8 cellular contexts compared by ENCODE assay signal in genomic region chr3:53846134-53846850, GRCh38. TPM values are rescaled to one million over a fixed set of nuclear protein-coding genes. Genes with fewer than 3 reads are reported as not detected.
DNase-seq lines count a peak whose midpoint lies in the region; ATAC-seq and TF ChIP-seq lines count a peak whose summit lies in the region.

TSS of gene CHDH (minus strand) at chr3:53846419. CDS start at chr3:53824008, 22,411 bp downstream.
TSS of gene IL17RB (plus strand) at chr3:53846568. CDS start at chr3:53846589, 21 bp downstream.

- no peaks in the 10 kb centered on the region for H3K36me3 Mint-ChIP-seq in CD8-positive, alpha-beta T cell

- intact Hi-C loops in CD8-positive, alpha-beta T cell (cut with DNase I, micrococcal nuclease) = no loop called here
- intact Hi-C loops in vagina (cut with DNase I) = no loop called here

- POLR2A ChIA-PET in CD8-positive, alpha-beta T cell (lab: Charles Lee) = no interaction called here

- peak within 1 kb of the TSS; percentile 70 for H3K4me3 Mint-ChIP-seq in CD8-positive, alpha-beta T cell

- DNase-seq in CD8-positive, alpha-beta T cell = peak in 1 of 7 experiments; percentile 46
- peak; percentile 18 for DNase-seq in T-helper 22 cell (ENCODE audit: low read depth)
- no peak for DNase-seq in vagina (ENCODE audit: extremely low spot score in 2 of 2)
- DNase-seq in NCI-H2107 treated with DMSO at 0.1 percent for 48 hours (lab: John Stamatoyannopoulos, UW; ENCODE audit: unreplicated experiment) = no peak

- peak within 1 kb of the TSS; percentile 41 for H3K4me3 ChIP-seq in CD8-positive, alpha-beta T cell (ENCODE audit: low read depth, low read length)
- H3K4me3 ChIP-seq in muscle layer of colon (ENCODE audit: low read depth in 1 of 2, low read length in 2 of 2) = peak within 1 kb of the TSS; percentile 54 to 61
- peak within 1 kb of the TSS; percentile 60 to 81 for H3K4me3 ChIP-seq in vagina

- H3K27me3 ChIP-seq in CD8-positive, alpha-beta T cell (ENCODE audit: insufficient read depth, low read length) = peaks cover 17% of the 10 kb centered on the region
- H3K27me3 ChIP-seq in muscle layer of colon (ENCODE audit: control insufficient read depth in 1 of 2, insufficient read depth in 2 of 2, low read length in 2 of 2) = peaks cover 9 to 18% of the 10 kb centered on the region in 2 donors
- H3K27me3 ChIP-seq in vagina = no peaks in the 10 kb centered on the region

- no peak within 1 kb of the TSS for H3K27ac ChIP-seq in CD8-positive, alpha-beta T cell (ENCODE audit: low read depth, low read length)
- H3K27ac ChIP-seq in muscle layer of colon (ENCODE audit: low read depth, low read length) = no peak within 1 kb of the TSS
- H3K27ac ChIP-seq in vagina = peak within 1 kb of the TSS; percentile 70

- TF ChIP-seq POLR2A in vagina (IDR thresholded peaks at IDR 0.05) = no peak

- peaks cover 59% of the 10 kb centered on the region for H3K27me3 Mint-ChIP-seq in CD8-positive, alpha-beta T cell (ENCODE audit: low read depth)

- no peaks in the 10 kb centered on the region for H3K9me3 ChIP-seq in CD8-positive, alpha-beta T cell (ENCODE audit: low read length)
- H3K9me3 ChIP-seq in muscle layer of colon (ENCODE audit: low read length) = no peaks in the 10 kb centered on the region
- H3K9me3 ChIP-seq in vagina = no peaks in the 10 kb centered on the region

- no peak for ATAC-seq in CD8-positive, alpha-beta T cell
- ATAC-seq in GM19043 (IDR thresholded peaks at IDR 0.05; ENCODE audit: low read depth, unreplicated experiment) (peak; percentile 46), HG03520 (IDR thresholded peaks at IDR 0.05; ENCODE audit: unreplicated experiment) (peak; percentile 42), esophagus mucosa (peak; percentile 71)

- H3K4me1 Mint-ChIP-seq in CD8-positive, alpha-beta T cell (ENCODE audit: low read depth) = peaks cover 6% of the 10 kb centered on the region

- no peak within 1 kb of the TSS for H3K27ac Mint-ChIP-seq in CD8-positive, alpha-beta T cell

- H3K9ac ChIP-seq in muscle layer of colon (ENCODE audit: low read length) = no peak within 1 kb of the TSS

- no peak for TF ChIP-seq CTCF in CD8-positive, alpha-beta T cell (IDR thresholded peaks at IDR 0.05)
- no peak for TF ChIP-seq CTCF in vagina (IDR thresholded peaks at IDR 0.05)

- H3K36me3 ChIP-seq in CD8-positive, alpha-beta T cell (ENCODE audit: insufficient read depth, low read length) = no peaks in the 10 kb centered on the region
- H3K36me3 ChIP-seq in muscle layer of colon (ENCODE audit: insufficient read depth, low read length) = no peaks in the 10 kb centered on the region
- H3K36me3 ChIP-seq in vagina = no peaks in the 10 kb centered on the region

- CTCF ChIA-PET in CD8-positive, alpha-beta T cell (lab: Charles Lee) = no interaction called here

- H3K4me1 ChIP-seq in CD8-positive, alpha-beta T cell (ENCODE audit: insufficient read depth, low read length) = no peaks in the 10 kb centered on the region
- H3K4me1 ChIP-seq in muscle layer of colon (ENCODE audit: insufficient read depth, low read length) = no peaks in the 10 kb centered on the region
- H3K4me1 ChIP-seq in vagina = peaks cover 18% of the 10 kb centered on the region

- H3K9me3 Mint-ChIP-seq in CD8-positive, alpha-beta T cell = no peaks in the 10 kb centered on the region

RNA-seq across cellular contexts. Expression of gene CHDH, which starts in this region (rescaled TPM):
- total RNA-seq in CD8-positive, alpha-beta T cell = not detected
- total RNA-seq in esophagus mucosa = 1.6 TPM
- total RNA-seq in vagina = 1.7 TPM

RNA-seq across cellular contexts. Expression of gene IL17RB, which starts in this region (rescaled TPM):
- total RNA-seq in CD8-positive, alpha-beta T cell = not detected
- total RNA-seq in esophagus mucosa (0.20 TPM), vagina (not detected)
